ENCODE assay signal across 34 cellular contexts in genomic region chr4:61851126-61851525, GRCh38.
"Had no signal": no experiment of that assay in that cellular context is flagged by ENCODE, and none has a peak within 500 bp of the region (broad histone marks: within the 10 kb centered on the region; RNA-seq: fewer than 3 reads in every experiment).

No MANE protein-coding gene starts in this region.

- H3K36me3 ChIP-seq: MG63 had no signal

- H3K4me3 ChIP-seq: MG63 had no signal

- H3K9me3 ChIP-seq: MG63 had no signal

- H3K4me2 ChIP-seq: KMS-11 had no signal

- H3K27ac ChIP-seq: KMS-11 had no signal

- H3K27me3 ChIP-seq: MG63 had no signal

- H3K9ac ChIP-seq: KMS-11 had no signal

- DNase-seq: Karpas-422, Kasumi-1, MG63, MM.1S, MV-4-11, NCI-H1048, NCI-H1092, NCI-H1092 treated with DMSO at 0.1 percent for 48 hours, NCI-H1105, NCI-H1105 treated with DMSO at 0.1 percent for 48 hours, NCI-H1417, NCI-H1417 treated with DMSO at 0.1 percent for 48 hours, NCI-H1436, NCI-H1436 treated with DMSO at 0.1 percent for 48 hours, NCI-H146, NCI-H1694, NCI-H1694 treated with DMSO at 0.1 percent for 48 hours, NCI-H187, NCI-H187 treated with DMSO at 0.1 percent for 48 hours, NCI-H1930, NCI-H2029, NCI-H2029 treated with DMSO at 0.1 percent for 48 hours, NCI-H2081, NCI-H2081 treated with DMSO at 0.1 percent for 48 hours, NCI-H2107, NCI-H2171, NCI-H2171 treated with DMSO at 0.1 percent for 48 hours, NCI-H2227 treated with DMSO at 0.1 percent for 48 hours, NCI-H226, NCI-H345, NCI-H446, NCI-H446 treated with DMSO at 0.1 percent for 48 hours, NCI-H510A had no signal
